Comparison of ENCODE assay signal across 9 cellular contexts in genomic region chr7:155611808-155612447, GRCh38.
"Had no signal": no experiment of that assay in that cellular context is flagged by ENCODE, and none has a peak within 500 bp of the region (broad histone marks: within the 10 kb centered on the region; RNA-seq: fewer than 3 reads in every experiment).

No MANE protein-coding gene starts in this region.

- H3K36me3 ChIP-seq: HAP-1 had no signal

- H3K4me1 ChIP-seq: HAP-1 had no signal

- H3K4me3 Mint-ChIP-seq: HFFc6 had no signal

- H3K27ac Mint-ChIP-seq: HFFc6 had no signal

- H3K4me3 ChIP-seq: GM23248, HAP-1 had no signal

- DNase-seq: GM23248, GOT3, H7, HFFc6, KBM-7 had no signal

- ATAC-seq: HCT116, HepG2 had no signal

- H3K9me3 ChIP-seq: HAP-1 had no signal

- H3K27ac ChIP-seq: GM23248, HL-60 had no signal
